8 cellular contexts compared by ENCODE assay signal in genomic region chr2:45009928-45010705, GRCh38. TPM values are rescaled to one million over a fixed set of nuclear protein-coding genes. Genes with fewer than 3 reads are reported as not detected.
A peak's percentile ranks its signal among the peaks of the same experiment; 100 is the strongest.
DNase-seq lines count a peak whose midpoint lies in the region; ATAC-seq and TF ChIP-seq lines count a peak whose summit lies in the region.

No MANE protein-coding gene starts in this region.

- DNase-seq in GM23248 = peak; percentile 83
- peak; percentile 66 for DNase-seq in NCI-H748 (lab: John Stamatoyannopoulos, UW; ENCODE audit: unreplicated experiment)
- peak in 1 of 2 experiments; percentile 51 for DNase-seq in mesothelial cell of epicardium (ENCODE audit: low spot score in 2 of 2, unreplicated experiment in 2 of 2)
- DNase-seq in middle frontal gyrus (ENCODE audit: extremely low spot score, low spot score) = no peak

- H3K9me2 ChIP-seq in GM23248 (ENCODE audit: insufficient read depth) = no peaks in the 10 kb centered on the region

- peaks cover 35% of the 10 kb centered on the region for H3K27me3 ChIP-seq in GM23248 (replicated peaks; ENCODE audit: insufficient read depth)
- H3K27me3 ChIP-seq in endocrine pancreas (ENCODE audit: control insufficient read depth, insufficient read depth, low read length) = peaks cover 4% of the 10 kb centered on the region

- peak overlapping the region; percentile 64 for H3K4me3 Mint-ChIP-seq in mesothelial cell of epicardium

- peaks cover 94% of the 10 kb centered on the region for H3K27me3 Mint-ChIP-seq in mesothelial cell of epicardium (ENCODE audit: low read depth)

- H3K4me1 Mint-ChIP-seq in mesothelial cell of epicardium = peaks cover 20% of the 10 kb centered on the region

- H4K20me1 ChIP-seq in GM23248 (ENCODE audit: insufficient read depth) = no peaks in the 10 kb centered on the region

- ATAC-seq in GM21447 (IDR thresholded peaks at IDR 0.05; ENCODE audit: unreplicated experiment) (no peak), HG03025 (IDR thresholded peaks at IDR 0.05; ENCODE audit: low FRiP score, unreplicated experiment) (no peak), GM21390 (IDR thresholded peaks at IDR 0.05; ENCODE audit: unreplicated experiment) (no peak)

- H3K27ac Mint-ChIP-seq in mesothelial cell of epicardium = no peak overlapping the region

- no peak overlapping the region; the same call in 1 of the 2 replicates for H3K27ac ChIP-seq in GM23248

- H3K36me3 ChIP-seq in GM23248 (ENCODE audit: low read depth) (no peaks in the 10 kb centered on the region), endocrine pancreas (ENCODE audit: control insufficient read depth, insufficient read depth, low read length) (peaks cover 4% of the 10 kb centered on the region)

- H2AFZ ChIP-seq in GM23248 = peak overlapping the region; percentile 92

- 1 to 3% methylated on average over 46 to 54 of the region's 56 CpGs for WGBS in GM23248 (ENCODE audit: low coverage in 1 of 2, low lambda C conversion rate in 2 of 2, missing lambda C conversion rate in 2 of 2), 2 experiments

- in situ Hi-C loops in GM23248 (cut with MboI) = no loop called here

- peak overlapping the region; percentile 66 for H3K9ac ChIP-seq in GM23248
- H3K9ac ChIP-seq in endocrine pancreas (ENCODE audit: control insufficient read depth, insufficient read depth, low read length) = peak overlapping the region; percentile 81

- H3K4me1 ChIP-seq in GM23248 (ENCODE audit: insufficient read depth) = 0 out of 2 replicates have a peak, but pooled peaks cover 4% of the 10 kb centered on the region
- H3K4me1 ChIP-seq in endocrine pancreas (ENCODE audit: control insufficient read depth, insufficient read depth, low read length) = no peaks in the 10 kb centered on the region

- H3K4me3 ChIP-seq in GM23248 (peak overlapping the region; percentile 73), endocrine pancreas (ENCODE audit: control insufficient read depth, insufficient read depth, low read length) (peak overlapping the region; percentile 25)

- peaks cover 6% of the 10 kb centered on the region; the same call in 1 of the 2 replicates for H3F3A ChIP-seq in GM23248 (ENCODE audit: insufficient read depth)

- H3K4me2 ChIP-seq in GM23248 (ENCODE audit: unreplicated experiment) = peak overlapping the region; percentile 89

- no peaks in the 10 kb centered on the region for H3K9me3 Mint-ChIP-seq in mesothelial cell of epicardium

- no peaks in the 10 kb centered on the region for H3K79me2 ChIP-seq in GM23248 (ENCODE audit: insufficient read depth)

- no peaks in the 10 kb centered on the region for H3K36me3 Mint-ChIP-seq in mesothelial cell of epicardium

- TF ChIP-seq CTCF in mesothelial cell of epicardium (IDR thresholded peaks at IDR 0.05; ENCODE audit: unreplicated experiment) = no peak

- H3K9me3 ChIP-seq in GM23248 (ENCODE audit: low read depth) (no peaks in the 10 kb centered on the region), endocrine pancreas (ENCODE audit: control insufficient read depth, low read length) (no peaks in the 10 kb centered on the region)

RNA-seq across cellular contexts. Expression of gene SIX2, which starts 0.9 kb away (rescaled TPM):
- 0.63 TPM in 1 of 2 replicates, not detected in the other for total RNA-seq in GM23248 (2014; rRNA removed; shearing (Covaris generic))
- 0.19 and 0.22 TPM in 2 replicates for polyA plus RNA-seq in GM23248 (2016; fragmentation: Nextera tagmentation; extraction: Ambion mirVana)
- total RNA-seq in mesothelial cell of epicardium = 0.11 TPM in 1 of 3 replicates, not detected in the others
